ENCODE assay signal across 18 cellular contexts in genomic region chr1:173212952-173213491, GRCh38. TPM values are rescaled to one million over a fixed set of nuclear protein-coding genes. Genes with fewer than 3 reads are reported as not detected.
DNase-seq lines count a peak whose midpoint lies in the region; ATAC-seq, FAIRE-seq and TF ChIP-seq lines count a peak whose summit lies in the region.
"Had no signal": no experiment of that assay in that cellular context is flagged by ENCODE, and none has a peak within 500 bp of the region (broad histone marks: within the 10 kb centered on the region; RNA-seq: fewer than 3 reads in every experiment).

No MANE protein-coding gene starts in this region.

- H3K36me3 ChIP-seq in GM12878 (ENCODE audit: control insufficient read depth in 2 of 2, insufficient read depth in 2 of 2, low read length in 1 of 2), result no peaks in the 10 kb centered on the region

- CTCF ChIA-PET in GM12878 (lab: Yijun Ruan, JAX), result interaction anchor here (0.5 to 9.7 kb wide), 14 partner anchors 8 to 773 kb away, joined by 3 to 104 read pairs (median 5); no protein-coding TSS in a partner anchor

- TF ChIP-seq CTCF in GM12878 (IDR thresholded peaks at IDR 0.05 in 2 of 3, conservative IDR thresholded peaks at IDR 0.05 in 1 of 3; ENCODE audit: control insufficient read depth in 2 of 3, extremely low read depth in 1 of 3, insufficient read depth in 1 of 3, low read depth in 3 of 3, low read length in 3 of 3) (no peak), D721Med (IDR thresholded peaks at IDR 0.05; ENCODE audit: insufficient read depth, missing control alignments) (no peak)

- peaks cover 5% of the 10 kb centered on the region for H3K4me1 ChIP-seq in GM12878 (ENCODE audit: control insufficient read depth, insufficient read depth, low read length)

- POLR2A ChIA-PET in GM12878 (lab: Charles Lee), result interaction anchor here (0.7 to 1.5 kb wide), 3 partner anchors 10 to 205 kb away, joined by 4 to 6 read pairs (median 5); no protein-coding TSS in a partner anchor

- no peak overlapping the region for H2AFZ ChIP-seq in GM12878 (ENCODE audit: control insufficient read depth, low read depth, low read length)

- no peak for TF ChIP-seq POLR2A in GM12878 (IDR thresholded peaks at IDR 0.05; ENCODE audit: low read depth, low read length)

- H3K9me3 ChIP-seq in GM12878 (replicated peaks; ENCODE audit: control insufficient read depth, insufficient read depth, low read length), result no peaks in the 10 kb centered on the region; the same call in 2 of the 3 replicates

- H3K9ac ChIP-seq in GM12878 (ENCODE audit: control insufficient read depth, insufficient read depth, low read length), result no peak overlapping the region

- peak; percentile 81 for ATAC-seq in GM18520 (IDR thresholded peaks at IDR 0.05; ENCODE audit: unreplicated experiment)
- peak; percentile 82 for ATAC-seq in GM21381 (IDR thresholded peaks at IDR 0.05; ENCODE audit: unreplicated experiment)
- peak; percentile 65 for ATAC-seq in HG03045 (IDR thresholded peaks at IDR 0.05; ENCODE audit: unreplicated experiment)
- peak; percentile 91 for ATAC-seq in GM12878
- ATAC-seq: CD8-positive, alpha-beta T cell; Panc1 had no signal

- DNase-seq in GM12878 (ENCODE audit: low read depth, low spot score) (peak; percentile 90), middle frontal gyrus (ENCODE audit: extremely low spot score, low spot score) (no peak), DMS114 treated with DMSO at 0.1 percent for 48 hours (lab: John Stamatoyannopoulos, UW; ENCODE audit: unreplicated experiment) (no peak), D721Med (ENCODE audit: insufficient read length, low spot score) (no peak), ureter (ENCODE audit: low spot score) (no peak)
- DNase-seq: activated CD8-positive, alpha-beta memory T cell treated with anti-CD3 and anti-CD28 coated beads, Interleukin-2, amount 50 U/mL, for 48 hours; CD8-positive, alpha-beta T cell; hippocampal formation; mammary epithelial cell; NCI-H2081; posterior cingulate gyrus; T1000 had no signal

- TF ChIP-seq EP300 in GM12878 (IDR thresholded peaks at IDR 0.05; ENCODE audit: borderline replicate concordance in 1 of 2, control insufficient read depth in 1 of 2, low read depth in 2 of 2, low read length in 2 of 2), result peak; percentile 58 to 92; a peak in 3 of 4 replicates

- SMC1A ChIA-PET in GM12878 (lab: Charles Lee; ENCODE audit: uncharacterized antibody, unreplicated experiment), result interaction anchor here (0.8 to 21.4 kb wide), 13 partner anchors 10 to 853 kb away, joined by 3 to 348 read pairs (median 5); no protein-coding TSS in a partner anchor

- no peaks in the 10 kb centered on the region for H3K79me2 ChIP-seq in GM12878 (ENCODE audit: control insufficient read depth, insufficient read depth, low read length)

- intact Hi-C loops in GM12878 (cut with micrococcal nuclease; ENCODE audit: unreplicated experiment), result loop anchor here (2.0 kb wide), 1 partner anchor 198 kb away; no protein-coding TSS in a partner anchor

- no peak overlapping the region for H3K4me3 ChIP-seq in GM12878

- no peak overlapping the region for H3K27ac ChIP-seq in GM12878 (ENCODE audit: control insufficient read depth, insufficient read depth)

- BruUV-seq in GM12878 (replicated peaks; lab: Mats Ljungman, UMichigan), result no TSS peak

- peak; percentile 70 for FAIRE-seq in GM12878 (lab: Jason Lieb, UNC)
- FAIRE-seq in D721Med (lab: Jason Lieb, UNC), result no peak
- FAIRE-seq: astrocyte, endometrium had no signal

- H4K20me1 ChIP-seq in GM12878 (ENCODE audit: control insufficient read depth, insufficient read depth), result no peaks in the 10 kb centered on the region

- in situ Hi-C loops in GM12878 (cut with MboI), result no loop called here

- H3K4me2 ChIP-seq in GM12878 (ENCODE audit: control insufficient read depth, insufficient read depth), result peak overlapping the region; percentile 38; the same call in 1 of the 2 replicates

- no peaks in the 10 kb centered on the region for H3K27me3 ChIP-seq in GM12878 (replicated peaks in 1 of 2; ENCODE audit: control insufficient read depth in 2 of 2, insufficient read depth in 2 of 2, low read length in 1 of 2)

- 0% methylated on average over 2 of the region's 2 CpGs for WGBS in GM12878 (ENCODE audit: insufficient coverage, insufficient replicate concordance, low lambda C conversion rate, missing lambda C conversion rate)

- 0 out of 2 replicates have a peak, but pooled peaks have one; percentile 13 for TF ChIP-seq RAD21 in GM12878 (IDR thresholded peaks at IDR 0.05; ENCODE audit: insufficient read depth, low read depth, low read length)

- RAD21 ChIA-PET in GM12878 (lab: Charles Lee; ENCODE audit: unreplicated experiment), result interaction anchor here (0.9 to 4.3 kb wide), 14 partner anchors 10 to 468 kb away, joined by 3 to 44 read pairs (median 8); no protein-coding TSS in a partner anchor

TF ChIP-seq in GM12878, 131 proteins besides CTCF, POLR2A, EP300 and RAD21 (continues in another document):
- TF ChIP-seq SMAD1 (IDR thresholded peaks at IDR 0.05; ENCODE audit: low read depth, partially characterized antibody), result peak; percentile 88
- TF ChIP-seq ASH2L (IDR thresholded peaks at IDR 0.05; ENCODE audit: borderline replicate concordance, low read depth), result no peak
- TF ChIP-seq ZBED1 (IDR thresholded peaks at IDR 0.05; ENCODE audit: borderline replicate concordance), result peak; percentile 73
- no peak for TF ChIP-seq STAT1 (conservative IDR thresholded peaks at IDR 0.05)
- TF ChIP-seq NFXL1 (IDR thresholded peaks at IDR 0.05; ENCODE audit: borderline replicate concordance), result no peak
- no peak for TF ChIP-seq CHD4 (IDR thresholded peaks at IDR 0.05)
- TF ChIP-seq TCF12 (IDR thresholded peaks at IDR 0.05; ENCODE audit: low read depth, low read length), result no peak
- TF ChIP-seq MAX (IDR thresholded peaks at IDR 0.05; ENCODE audit: low read depth, low read length), result no peak
- peak; percentile 32; the same call in 1 of the 2 replicates for TF ChIP-seq SPI1 (IDR thresholded peaks at IDR 0.05; ENCODE audit: borderline replicate concordance, insufficient read depth, low read depth, low read length)
- TF ChIP-seq ZBTB33 (IDR thresholded peaks at IDR 0.05), result 0 out of 2 replicates have a peak, but pooled peaks have one; percentile 19
- peak; percentile 99 for TF ChIP-seq SKIL (IDR thresholded peaks at IDR 0.05; ENCODE audit: low read depth, poor library complexity, severe bottlenecking)
- TF ChIP-seq BCL11A (IDR thresholded peaks at IDR 0.05; ENCODE audit: low read depth, low read length), result peak; percentile 84; the same call in 1 of the 2 replicates
- TF ChIP-seq EZH2 (IDR thresholded peaks at IDR 0.05; ENCODE audit: borderline replicate concordance, control insufficient read depth, low read depth, low read length), result no peak
- TF ChIP-seq CBFB (IDR thresholded peaks at IDR 0.05; ENCODE audit: low read depth), result peak; percentile 38; the same call in 1 of the 2 replicates
- no peak for TF ChIP-seq RBBP5 (conservative IDR thresholded peaks at IDR 0.05)

RNA-seq across cellular contexts. Expression of gene TNFSF4, which starts 5.9 kb away (rescaled TPM):
- 62.6 and 67.6 TPM in 2 replicates for total RNA-seq in GM12878 (2013; cell fraction: nucleolus; rRNA removed)
- 12.0 and 15.7 TPM in 2 replicates for total RNA-seq in GM12878 (2014; rRNA removed)
- total RNA-seq in GM12878 (2014; rRNA removed; fragmentation: Illumina TruSeq; extraction: Trizol), result 15.7 and 16.7 TPM in 2 replicates
- total RNA-seq in GM12878 (2021), result 10.4 TPM in 2 replicates
- polyA plus RNA-seq in GM12878 (2011; ENCODE audit: low read depth), result 4.9 TPM
- polyA plus RNA-seq in GM12878 (2011; rRNA removed), result 31.0 and 39.1 TPM in 2 replicates
- polyA plus RNA-seq in GM12878 (2011; cell fraction: cytosol; rRNA removed), result 16.0 and 16.2 TPM in 2 replicates
- 12.1 and 14.7 TPM in 2 replicates for polyA plus RNA-seq in GM12878 (2011; cell fraction: nucleus; rRNA removed)
- 4.6 and 6.8 TPM in 2 replicates for polyA plus RNA-seq in GM12878 (2012)
- polyA plus RNA-seq in GM12878 (2014; fragmentation: Illumina TruSeq; extraction: Trizol), result 13.8 and 17.8 TPM in 2 replicates
- polyA plus RNA-seq in GM12878 (2014; fragmentation: Nextera tagmentation; extraction: Ambion mirVana), result 1 to 10 TPM; 8.1 to 9.5 TPM
- 9.1 and 11.5 TPM in 2 replicates for polyA plus RNA-seq in GM12878 (2014; rRNA removed)
- polyA plus RNA-seq in GM12878 (2016; fragmentation: Nextera tagmentation; extraction: Ambion mirVana), result 10 to 100 TPM; 13.8 to 15.2 TPM
- polyA minus RNA-seq in GM12878 (2011; rRNA and poly(A)+ RNA removed), result 26.4 and 40.3 TPM in 2 replicates
- 7.5 and 8.4 TPM in 2 replicates for polyA minus RNA-seq in GM12878 (2011; cell fraction: cytosol; rRNA and poly(A)+ RNA removed)
- polyA minus RNA-seq in GM12878 (2011; cell fraction: nucleus; rRNA and poly(A)+ RNA removed), result 20.6 and 28.5 TPM in 2 replicates
- 0.52 TPM for total RNA-seq in ureter
